39 cellular contexts compared by ENCODE assay signal in genomic region chr22:41868556-41868955, GRCh38. TPM values are rescaled to one million over a fixed set of nuclear protein-coding genes. Genes with fewer than 3 reads are reported as not detected.
"Had no signal": no experiment of that assay in that cellular context is flagged by ENCODE, and none has a peak within 500 bp of the region (broad histone marks: within the 10 kb centered on the region; RNA-seq: fewer than 3 reads in every experiment).

No MANE protein-coding gene starts in this region.

- DNase-seq: activated B cell treated with CpG ODN at 0.5 μM for 24 hours; activated CD4-positive, alpha-beta memory T cell treated with anti-CD3 and anti-CD28 coated beads, Interleukin-2, amount 10 ng/mL, durations not matched to agents 7 days and 5 days; activated CD4-positive, alpha-beta T cell treated with anti-CD3 and anti-CD28 coated beads, Interleukin-2, amount 10 ng/mL, durations not matched to agents 7 days and 5 days; activated CD4-positive, alpha-beta T cell treated with anti-CD3 and anti-CD28 coated beads, Interleukin-2, amount 50 U/mL, for 4 hours; activated CD8-positive, alpha-beta memory T cell treated with anti-CD3 and anti-CD28 coated beads, Interleukin-2, amount 50 U/mL, for 48 hours; activated effector memory CD4-positive, alpha-beta T cell treated with Interleukin-2 at 50 U/mL for 16 hours; activated gamma-delta T cell treated with Interleukin-2 at 50 U/mL for 16 hours; activated naive CD4-positive, alpha-beta T cell treated with anti-CD3 and anti-CD28 coated beads for 36 hours; activated naive CD8-positive, alpha-beta T cell treated with anti-CD3 and anti-CD28 coated beads for 36 hours; activated T-cell treated with anti-CD3 and anti-CD28 coated beads for 4 hours; activated T-cell treated with anti-CD3 and anti-CD28 coated beads, Interleukin-2, amount 50 U/mL, for 24 hours; activated T-cell treated with anti-CD3 and anti-CD28 coated beads, Interleukin-2, amount 50 U/mL, for 72 hours; central memory CD4-positive, alpha-beta T cell; cortex of kidney; dermis blood vessel endothelial cell; effector CD4-positive, alpha-beta T cell; effector memory CD8-positive, alpha-beta T cell; erythroblast; esophagus squamous epithelium; foreskin melanocyte; head of caudate nucleus; hippocampal formation; T-helper 1 cell; T-helper 17 cell; T1000; WERI-Rb-1 had no signal

- H3K4me3 Mint-ChIP-seq: activated B cell treated with CpG ODN at 0.5 μM for 24 hours; activated CD4-positive, alpha-beta memory T cell treated with anti-CD3 and anti-CD28 coated beads, Interleukin-2, amount 10 ng/mL, durations not matched to agents 7 days and 5 days; activated CD4-positive, alpha-beta T cell treated with anti-CD3 and anti-CD28 coated beads, Interleukin-2, amount 10 ng/mL, durations not matched to agents 7 days and 5 days; activated naive CD4-positive, alpha-beta T cell treated with anti-CD3 and anti-CD28 coated beads for 36 hours; activated naive CD4-positive, alpha-beta T cell treated with anti-CD3 and anti-CD28 coated beads, Interleukin-2, amount 50 U/mL, for 24 hours; activated naive CD8-positive, alpha-beta T cell treated with anti-CD3 and anti-CD28 coated beads for 36 hours; activated T-cell treated with anti-CD3 and anti-CD28 coated beads, Interleukin-2, amount 50 U/mL, for 24 hours; activated T-cell treated with anti-CD3 and anti-CD28 coated beads, Interleukin-2, amount 50 U/mL, for 72 hours; activated T-helper 17 cell treated with anti-CD3 and anti-CD28 coated beads, Interleukin-2, amount 50 U/mL, for 72 hours; brain; effector memory CD8-positive, alpha-beta T cell; T-helper 17 cell; T-helper 2 cell treated with Interferon-gamma antibody and Interleukin-4, amounts not matched to agents 5 μg/mL and 100 μg/mL, for 36 hours had no signal

- H3K4me1 ChIP-seq: ascending aorta, breast epithelium had no signal

- H3K27me3 ChIP-seq: ascending aorta, breast epithelium, cardiac muscle cell, esophagus squamous epithelium, gastroesophageal sphincter had no signal

- H3K4me3 ChIP-seq: ascending aorta, breast epithelium, cardiac muscle cell, esophagus squamous epithelium, gastroesophageal sphincter had no signal

- H3K27ac Mint-ChIP-seq: activated B cell treated with CpG ODN at 0.5 μM for 24 hours; activated CD4-positive, alpha-beta memory T cell treated with anti-CD3 and anti-CD28 coated beads, Interleukin-2, amount 10 ng/mL, durations not matched to agents 7 days and 5 days; activated CD4-positive, alpha-beta T cell treated with anti-CD3 and anti-CD28 coated beads, Interleukin-2, amount 10 ng/mL, durations not matched to agents 7 days and 5 days; activated naive CD4-positive, alpha-beta T cell treated with anti-CD3 and anti-CD28 coated beads for 36 hours; activated naive CD4-positive, alpha-beta T cell treated with anti-CD3 and anti-CD28 coated beads, Interleukin-2, amount 50 U/mL, for 24 hours; activated naive CD8-positive, alpha-beta T cell treated with anti-CD3 and anti-CD28 coated beads for 36 hours; activated T-cell treated with anti-CD3 and anti-CD28 coated beads, Interleukin-2, amount 50 U/mL, for 24 hours; activated T-cell treated with anti-CD3 and anti-CD28 coated beads, Interleukin-2, amount 50 U/mL, for 72 hours; activated T-helper 17 cell treated with anti-CD3 and anti-CD28 coated beads, Interleukin-2, amount 50 U/mL, for 72 hours; effector memory CD8-positive, alpha-beta T cell; T-helper 17 cell; T-helper 2 cell treated with Interferon-gamma antibody and Interleukin-4, amounts not matched to agents 5 μg/mL and 100 μg/mL, for 36 hours had no signal

- H3K9me3 Mint-ChIP-seq: activated B cell treated with CpG ODN at 0.5 μM for 24 hours; activated CD4-positive, alpha-beta memory T cell treated with anti-CD3 and anti-CD28 coated beads, Interleukin-2, amount 10 ng/mL, durations not matched to agents 7 days and 5 days; activated CD4-positive, alpha-beta T cell treated with anti-CD3 and anti-CD28 coated beads, Interleukin-2, amount 10 ng/mL, durations not matched to agents 7 days and 5 days; activated naive CD4-positive, alpha-beta T cell treated with anti-CD3 and anti-CD28 coated beads for 36 hours; activated naive CD4-positive, alpha-beta T cell treated with anti-CD3 and anti-CD28 coated beads, Interleukin-2, amount 50 U/mL, for 24 hours; activated naive CD8-positive, alpha-beta T cell treated with anti-CD3 and anti-CD28 coated beads for 36 hours; activated T-cell treated with anti-CD3 and anti-CD28 coated beads, Interleukin-2, amount 50 U/mL, for 24 hours; activated T-cell treated with anti-CD3 and anti-CD28 coated beads, Interleukin-2, amount 50 U/mL, for 72 hours; activated T-helper 17 cell treated with anti-CD3 and anti-CD28 coated beads, Interleukin-2, amount 50 U/mL, for 72 hours; brain; effector memory CD8-positive, alpha-beta T cell; T-helper 2 cell treated with Interferon-gamma antibody and Interleukin-4, amounts not matched to agents 5 μg/mL and 100 μg/mL, for 36 hours had no signal

- H3K27ac ChIP-seq: ascending aorta, breast epithelium, cardiac muscle cell, esophagus squamous epithelium, gastroesophageal sphincter, WERI-Rb-1 had no signal

- H3K27me3 Mint-ChIP-seq: activated B cell treated with CpG ODN at 0.5 μM for 24 hours; activated CD4-positive, alpha-beta memory T cell treated with anti-CD3 and anti-CD28 coated beads, Interleukin-2, amount 10 ng/mL, durations not matched to agents 7 days and 5 days; activated CD4-positive, alpha-beta T cell treated with anti-CD3 and anti-CD28 coated beads, Interleukin-2, amount 10 ng/mL, durations not matched to agents 7 days and 5 days; activated naive CD4-positive, alpha-beta T cell treated with anti-CD3 and anti-CD28 coated beads, Interleukin-2, amount 50 U/mL, for 24 hours; activated naive CD8-positive, alpha-beta T cell treated with anti-CD3 and anti-CD28 coated beads for 36 hours; activated T-cell treated with anti-CD3 and anti-CD28 coated beads, Interleukin-2, amount 50 U/mL, for 24 hours; activated T-helper 17 cell treated with anti-CD3 and anti-CD28 coated beads, Interleukin-2, amount 50 U/mL, for 72 hours; brain; effector memory CD8-positive, alpha-beta T cell; T-helper 17 cell had no signal

- ATAC-seq: activated CD4-positive, CD25-positive, alpha-beta regulatory T cell treated with anti-CD3 and anti-CD28 coated beads, Interleukin-2, amount 50 U/mL, for 24 hours; activated T-cell treated with anti-CD3 and anti-CD28 coated beads, Interleukin-2, amount 50 U/mL, for 72 hours; activated T-helper 17 cell treated with anti-CD3 and anti-CD28 coated beads, Interleukin-2, amount 50 U/mL, for 72 hours; effector memory CD8-positive, alpha-beta T cell; gastroesophageal sphincter; T-helper 17 cell had no signal

RNA-seq across cellular contexts. Expression of gene SHISA8, which starts 46.3 kb away (rescaled TPM):
- total RNA-seq: activated CD4-positive, alpha-beta memory T cell treated with anti-CD3 and anti-CD28 coated beads, Interleukin-2, amount 10 ng/mL, durations not matched to agents 7 days and 5 days; activated CD4-positive, alpha-beta T cell treated with anti-CD3 and anti-CD28 coated beads, Interleukin-2, amount 10 ng/mL, durations not matched to agents 7 days and 5 days; ascending aorta; breast epithelium; cardiac muscle cell; chondrocyte; dermis blood vessel endothelial cell; esophagus squamous epithelium; fibroblast of lung; fibroblast of villous mesenchyme; gastroesophageal sphincter; glomerular endothelial cell had no signal
- polyA plus RNA-seq: cardiac muscle cell, fibroblast of lung had no signal

RNA-seq across cellular contexts. Expression of gene TNFRSF13C, which starts 58.0 kb away (rescaled TPM):
- total RNA-seq: ascending aorta, dermis blood vessel endothelial cell, glomerular endothelial cell had no signal
